8 cellular contexts compared by ENCODE assay signal in the genomic region with DNA sequence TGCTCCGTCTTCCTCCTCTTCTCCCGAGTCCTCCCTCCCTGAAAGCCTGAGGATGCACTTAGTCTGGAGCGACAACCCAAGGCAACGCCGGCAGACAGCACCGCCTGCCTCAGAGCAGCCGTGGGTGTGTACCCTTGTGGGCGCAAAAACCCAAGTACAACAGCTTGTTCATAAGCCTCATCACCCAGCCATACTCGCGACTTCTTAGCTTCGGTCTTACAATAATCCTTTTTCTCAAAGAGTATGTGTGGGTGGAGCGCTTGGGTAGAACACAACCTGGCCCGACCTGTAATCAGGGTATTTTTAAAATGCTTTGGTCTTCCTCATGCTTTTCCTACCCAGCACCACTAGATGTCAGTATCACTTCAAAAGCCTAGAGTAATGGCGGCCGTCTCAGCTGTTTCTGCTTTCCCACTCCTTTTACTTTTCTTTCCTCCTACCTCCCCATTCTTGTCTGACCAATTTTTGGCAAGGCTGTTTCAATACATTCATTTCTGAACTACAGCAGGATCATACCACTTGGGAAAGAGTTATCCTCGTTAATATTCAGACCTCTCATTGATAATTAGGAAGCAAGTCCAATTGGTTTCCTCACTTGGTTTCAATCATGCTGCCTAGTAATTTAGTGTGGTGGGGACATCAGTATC.
A peak's percentile ranks its signal among the peaks of the same experiment; 100 is the strongest.
DNase-seq lines count a peak whose midpoint lies in the region; ATAC-seq and TF ChIP-seq lines count a peak whose summit lies in the region.

No MANE protein-coding gene starts in this region.

- H3K4me3 Mint-ChIP-seq in progenitor cell of endocrine pancreas (ENCODE audit: low read depth), result peak overlapping the region; percentile 45

- H3K27ac Mint-ChIP-seq in progenitor cell of endocrine pancreas, result no peak overlapping the region

- TF ChIP-seq CTCF in GM12875 (IDR thresholded peaks at IDR 0.05; ENCODE audit: borderline replicate concordance, insufficient read depth, low read depth, low read length), result peak; percentile 70
- peak; percentile 98 for TF ChIP-seq CTCF in progenitor cell of endocrine pancreas (IDR thresholded peaks at IDR 0.05; ENCODE audit: unreplicated experiment)

- no peaks in the 10 kb centered on the region for H3K9me3 Mint-ChIP-seq in progenitor cell of endocrine pancreas (ENCODE audit: low read depth)

- peaks cover 22% of the 10 kb centered on the region for H3K27me3 Mint-ChIP-seq in progenitor cell of endocrine pancreas

- intact Hi-C loops in left ventricle myocardium superior (cut with micrococcal nuclease), result loop anchor here (2.0 kb wide), 1 partner anchor 266 kb away; no protein-coding TSS in a partner anchor

- ATAC-seq in HG02623 (IDR thresholded peaks at IDR 0.05; ENCODE audit: unreplicated experiment) (peak; percentile 97), SK-N-SH treated with all-trans-retinoic acid at 6 μM for 48 hours (peak; percentile 95), left ventricle myocardium superior (peak; percentile 89)

- H3K4me3 ChIP-seq in GM12875 (ENCODE audit: low read depth, low read length), result no peak overlapping the region

- DNase-seq in MV-4-11 (lab: John Stamatoyannopoulos, UW), result peak; percentile 35
- DNase-seq in amniotic stem cell (lab: John Stamatoyannopoulos, UW), result peak; percentile 45
- peak; percentile 40 for DNase-seq in left ventricle myocardium superior
- peak; percentile 43 for DNase-seq in progenitor cell of endocrine pancreas (ENCODE audit: low spot score, unreplicated experiment)
- no peak for DNase-seq in KG1 (lab: John Stamatoyannopoulos, UW)

- no peaks in the 10 kb centered on the region for H3K36me3 Mint-ChIP-seq in progenitor cell of endocrine pancreas (ENCODE audit: insufficient read depth)

- H3K4me1 Mint-ChIP-seq in progenitor cell of endocrine pancreas (ENCODE audit: low read depth), result peaks cover 4% of the 10 kb centered on the region

TF ChIP-seq in SK-N-SH treated with all-trans-retinoic acid at 6 μM for 48 hours, 23 proteins besides CTCF, POLR2A, EP300 and RAD21:
- no peak for TF ChIP-seq ZNF70 (CRISPR knock-in tag; IDR thresholded peaks at IDR 0.05)
- no peak for TF ChIP-seq ISL1 (CRISPR knock-in tag; IDR thresholded peaks at IDR 0.05)
- no peak for TF ChIP-seq TCF4 (CRISPR knock-in tag; IDR thresholded peaks at IDR 0.05; ENCODE audit: borderline replicate concordance)
- TF ChIP-seq ZNF565 (CRISPR knock-in tag; conservative IDR thresholded peaks at IDR 0.05; ENCODE audit: low read depth), result no peak
- TF ChIP-seq ZC3H10 (CRISPR knock-in tag; IDR thresholded peaks at IDR 0.05), result no peak
- no peak for TF ChIP-seq BACH2 (CRISPR knock-in tag; IDR thresholded peaks at IDR 0.05; ENCODE audit: borderline replicate concordance)
- no peak for TF ChIP-seq CSRNP3 (CRISPR knock-in tag; IDR thresholded peaks at IDR 0.05)
- TF ChIP-seq TOX (CRISPR knock-in tag; IDR thresholded peaks at IDR 0.05; ENCODE audit: borderline replicate concordance), result no peak
